Comparison of ENCODE assay signal across 14 cellular contexts in genomic region chr10:84783909-84784308, GRCh38.
DNase-seq lines count a peak whose midpoint lies in the region; ATAC-seq and TF ChIP-seq lines count a peak whose summit lies in the region.
"Had no signal": no experiment of that assay in that cellular context is flagged by ENCODE, and none has a peak within 500 bp of the region (broad histone marks: within the 10 kb centered on the region; RNA-seq: fewer than 3 reads in every experiment).

No MANE protein-coding gene starts in this region.

- peaks cover 15% of the 10 kb centered on the region for H3K27me3 Mint-ChIP-seq in MCF 10A (ENCODE audit: insufficient read depth, unreplicated experiment)

- no peaks in the 10 kb centered on the region for H3K36me3 ChIP-seq in breast epithelium
- no peaks in the 10 kb centered on the region for H3K36me3 ChIP-seq in RWPE2 (ENCODE audit: low read depth)
- H3K36me3 ChIP-seq in thyroid gland = no peaks in the 10 kb centered on the region
- H3K36me3 ChIP-seq in SK-N-SH (replicated peaks in 1 of 2; ENCODE audit: control insufficient read depth in 1 of 2, insufficient read depth in 2 of 2, low read length in 1 of 2) = no peaks in the 10 kb centered on the region
- H3K36me3 ChIP-seq: BLaER1 treated with 17β-estradiol and CSF1 and Interleukin-3, amounts not matched to agents 10 nM and 100 nM; SJCRH30 had no signal

- no peaks in the 10 kb centered on the region for H3K9me2 ChIP-seq in SK-N-SH

- no peak overlapping the region for H3K4me3 Mint-ChIP-seq in MCF 10A (ENCODE audit: unreplicated experiment)
- H3K4me3 Mint-ChIP-seq: CD8-positive, alpha-beta T cell; T-helper 17 cell had no signal

- H3K9me3 ChIP-seq in breast epithelium (no peaks in the 10 kb centered on the region), RWPE2 (ENCODE audit: severe bottlenecking) (no peaks in the 10 kb centered on the region), thyroid gland (no peaks in the 10 kb centered on the region), SK-N-SH (no peaks in the 10 kb centered on the region)
- H3K9me3 ChIP-seq: SJCRH30 had no signal

- TF ChIP-seq POLR2A in breast epithelium (IDR thresholded peaks at IDR 0.05) (no peak), thyroid gland (IDR thresholded peaks at IDR 0.05) (no peak)

- no peak overlapping the region for H2AFZ ChIP-seq in SK-N-SH (ENCODE audit: low read depth)

- no peak overlapping the region for H3K4me2 ChIP-seq in SK-N-SH
- H3K4me2 ChIP-seq: BLaER1 treated with 17β-estradiol and CSF1 and Interleukin-3, amounts not matched to agents 10 nM and 100 nM had no signal

- no peak for TF ChIP-seq RAD21 in SK-N-SH (IDR thresholded peaks at IDR 0.05; ENCODE audit: low read length)

- TF ChIP-seq CTCF in MCF 10A (IDR thresholded peaks at IDR 0.05; ENCODE audit: unreplicated experiment) (no peak), breast epithelium (IDR thresholded peaks at IDR 0.05) (no peak), RWPE2 (IDR thresholded peaks at IDR 0.05; ENCODE audit: poor library complexity, severe bottlenecking) (no peak), thyroid gland (IDR thresholded peaks at IDR 0.05) (no peak), SK-N-SH (IDR thresholded peaks at IDR 0.05) (no peak)

- no peaks in the 10 kb centered on the region for H3K9me3 Mint-ChIP-seq in MCF 10A (ENCODE audit: unreplicated experiment)
- H3K9me3 Mint-ChIP-seq: CD8-positive, alpha-beta T cell had no signal

- BruUV-seq in MCF 10A (replicated peaks; lab: Mats Ljungman, UMichigan) = no TSS peak

- no peaks in the 10 kb centered on the region for H3F3A ChIP-seq in SK-N-SH (replicated peaks; ENCODE audit: insufficient read depth)

- no peaks in the 10 kb centered on the region for H3K79me2 ChIP-seq in SK-N-SH (ENCODE audit: insufficient read depth)

- no peak overlapping the region for H3K27ac ChIP-seq in breast epithelium
- H3K27ac ChIP-seq in RWPE2 (ENCODE audit: poor library complexity, severe bottlenecking) = no peak overlapping the region
- H3K27ac ChIP-seq in thyroid gland = no peak overlapping the region
- no peak overlapping the region for H3K27ac ChIP-seq in SK-N-SH (ENCODE audit: low read depth in 2 of 2, low read length in 1 of 2)
- H3K27ac ChIP-seq: BLaER1 treated with 17β-estradiol and CSF1 and Interleukin-3, amounts not matched to agents 10 nM and 100 nM; SJCRH30 had no signal

- H3K27me3 ChIP-seq in breast epithelium (no peaks in the 10 kb centered on the region), RWPE2 (ENCODE audit: insufficient read depth, poor library complexity, severe bottlenecking) (no peaks in the 10 kb centered on the region), thyroid gland (no peaks in the 10 kb centered on the region), SK-N-SH (ENCODE audit: insufficient read depth) (no peaks in the 10 kb centered on the region)
- H3K27me3 ChIP-seq: BLaER1 treated with 17β-estradiol and CSF1 and Interleukin-3, amounts not matched to agents 10 nM and 100 nM; SJCRH30 had no signal

- intact Hi-C loops in MCF 10A (cut with micrococcal nuclease) = loop anchor here (1.0 kb wide), 1 partner anchor 1593 kb away; no protein-coding TSS in a partner anchor
- intact Hi-C loops in breast epithelium (cut with DNase I; ENCODE audit: low total_unique reads) = loop anchor here (10.0 kb wide), 1 partner anchor 981 kb away; no protein-coding TSS in a partner anchor
- intact Hi-C loops in thyroid gland (cut with DNase I) = loop anchor here (10.0 kb wide), 1 partner anchor 1591 kb away; no protein-coding TSS in a partner anchor

- H3K4me3 ChIP-seq in breast epithelium (no peak overlapping the region), RWPE2 (ENCODE audit: severe bottlenecking) (no peak overlapping the region), thyroid gland (replicated peaks in 1 of 3) (no peak overlapping the region), SK-N-SH (ENCODE audit: low read depth in 2 of 2, low read length in 1 of 2) (no peak overlapping the region)
- H3K4me3 ChIP-seq: BLaER1 treated with 17β-estradiol and CSF1 and Interleukin-3, amounts not matched to agents 10 nM and 100 nM; SJCRH30 had no signal

- DNase-seq in MCF 10A (ENCODE audit: unreplicated experiment) = peak; percentile 50
- no peak for DNase-seq in breast epithelium (ENCODE audit: low spot score in 2 of 2)
- no peak for DNase-seq in RWPE2 (ENCODE audit: low spot score)
- peak; percentile 21 for DNase-seq in kidney tubule cell (ENCODE audit: low spot score)
- peak; percentile 13 to 14 for DNase-seq in thyroid gland
- DNase-seq in amniotic stem cell (lab: John Stamatoyannopoulos, UW) = no peak
- no peak for DNase-seq in SK-N-SH
- DNase-seq: CD8-positive, alpha-beta T cell; HCEC 1CT; NCI-H1105; T-helper 17 cell had no signal

- ATAC-seq in RWPE2 (ENCODE audit: low read depth) (peak; percentile 40; the same call in 1 of the 3 replicates), GM18520 (IDR thresholded peaks at IDR 0.05; ENCODE audit: unreplicated experiment) (no peak)
- ATAC-seq: CD8-positive, alpha-beta T cell; T-helper 17 cell had no signal

- H3K36me3 Mint-ChIP-seq in MCF 10A (ENCODE audit: insufficient read depth, unreplicated experiment) = no peaks in the 10 kb centered on the region
- H3K36me3 Mint-ChIP-seq: CD8-positive, alpha-beta T cell had no signal

- no peaks in the 10 kb centered on the region for H4K20me1 ChIP-seq in SK-N-SH (ENCODE audit: insufficient read depth)
- H4K20me1 ChIP-seq: BLaER1 treated with 17β-estradiol and CSF1 and Interleukin-3, amounts not matched to agents 10 nM and 100 nM had no signal

- H3K9ac ChIP-seq in SK-N-SH = no peak overlapping the region
- H3K9ac ChIP-seq: BLaER1 treated with 17β-estradiol and CSF1 and Interleukin-3, amounts not matched to agents 10 nM and 100 nM had no signal

- H3K4me1 ChIP-seq in breast epithelium = no peaks in the 10 kb centered on the region
- H3K4me1 ChIP-seq in RWPE2 (ENCODE audit: insufficient read depth, poor library complexity, severe bottlenecking) = no peaks in the 10 kb centered on the region
- peaks cover 0 to 3% of the 10 kb centered on the region in 2 donors for H3K4me1 ChIP-seq in thyroid gland
- H3K4me1 ChIP-seq in SK-N-SH (ENCODE audit: control insufficient read depth in 1 of 2, insufficient read depth in 2 of 2, low read depth in 1 of 2, low read length in 1 of 2) = peaks cover 0 to 6% of the 10 kb centered on the region in 2 experiments; a peak in 1 of 4 replicates
- H3K4me1 ChIP-seq: BLaER1 treated with 17β-estradiol and CSF1 and Interleukin-3, amounts not matched to agents 10 nM and 100 nM; SJCRH30 had no signal

- POLR2A ChIA-PET in MCF 10A (lab: Yijun Ruan, JAX) (no interaction called here), SK-N-SH (lab: Yijun Ruan, JAX) (no interaction called here)

- no peak for TF ChIP-seq EP300 in SK-N-SH (IDR thresholded peaks at IDR 0.05; ENCODE audit: borderline replicate concordance in 1 of 2, low read depth in 1 of 2, low read length in 1 of 2)

- CTCF ChIA-PET in MCF 10A (lab: Yijun Ruan, JAX) = interaction anchor here (0.5 to 1.9 kb wide), 10 partner anchors 12 to 1239 kb away, joined by 3 to 7 read pairs (median 3); no protein-coding TSS in a partner anchor
- CTCF ChIA-PET in SK-N-SH (lab: Yijun Ruan, JAX) = interaction anchor here (0.8 to 1.7 kb wide), 10 partner anchors 12 to 634 kb away, joined by 3 to 11 read pairs (median 4); no protein-coding TSS in a partner anchor

- no peaks in the 10 kb centered on the region for H3K4me1 Mint-ChIP-seq in MCF 10A (ENCODE audit: insufficient read depth, unreplicated experiment)

- no peak overlapping the region for H3K27ac Mint-ChIP-seq in MCF 10A (ENCODE audit: low read depth, unreplicated experiment)
- H3K27ac Mint-ChIP-seq: CD8-positive, alpha-beta T cell; T-helper 17 cell had no signal

TF ChIP-seq in SK-N-SH, 30 proteins besides CTCF, POLR2A, EP300 and RAD21 (continues in another document):
- TF ChIP-seq FOXJ3 (CRISPR knock-in tag; IDR thresholded peaks at IDR 0.05) (no peak), JUND (IDR thresholded peaks at IDR 0.05) (no peak), PBX3 (IDR thresholded peaks at IDR 0.05) (no peak), CHD2 (IDR thresholded peaks at IDR 0.05; ENCODE audit: low read length, partially characterized antibody) (no peak), GATA2 (CRISPR knock-in tag; IDR thresholded peaks at IDR 0.05) (no peak), FOSL2 (IDR thresholded peaks at IDR 0.05; ENCODE audit: borderline replicate concordance, low read depth) (no peak), IRF3 (IDR thresholded peaks at IDR 0.05; ENCODE audit: low read depth, low read length) (no peak), USF1 (IDR thresholded peaks at IDR 0.05; ENCODE audit: borderline replicate concordance, low read depth) (no peak)

Comparison
In these comparisons a context has a peak if more than half of its experiments do, and no peak if none do; other contexts are left out.
1. DNase-seq: peak in MCF 10A (single experiment), kidney tubule cell (single experiment) and thyroid gland (2 of 2); none in breast epithelium (0 of 2), RWPE2 (single experiment), amniotic stem cell (single experiment) and SK-N-SH (single experiment).